1 cellular context compared by ENCODE assay signal in the genomic region with DNA sequence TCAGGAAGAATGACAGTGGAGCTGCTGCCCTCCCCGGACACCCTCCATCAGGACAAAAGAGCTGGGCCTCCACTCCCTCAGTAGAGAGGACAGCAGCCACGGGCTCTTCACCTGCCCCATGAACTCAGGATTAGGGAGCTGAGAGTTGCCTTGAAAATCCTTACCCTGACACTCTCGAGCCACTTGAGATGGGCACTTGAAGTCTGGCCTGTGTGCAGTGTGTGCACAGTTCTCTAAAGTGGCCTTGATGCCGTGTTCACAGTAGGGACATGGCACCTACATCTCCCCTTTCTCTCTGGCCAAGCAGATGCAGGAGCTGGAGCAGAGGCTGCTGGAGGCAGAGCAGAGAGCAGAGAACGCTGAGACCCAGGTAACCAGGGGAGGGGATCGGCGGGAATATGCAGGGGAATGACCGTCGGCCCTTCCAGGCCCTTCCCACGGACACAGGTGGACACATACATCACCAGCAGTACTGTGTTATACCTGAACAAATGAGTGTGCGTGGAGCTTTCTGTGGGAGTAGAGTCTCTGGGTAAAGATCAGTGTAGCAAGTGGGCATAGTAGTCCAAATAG.
TF ChIP-seq lines count a peak whose summit lies in the region.

No MANE protein-coding gene starts in this region.

TF ChIP-seq in IMR-90, 13 proteins besides CTCF, POLR2A, EP300 and RAD21:
- TF ChIP-seq, protein P1, sequence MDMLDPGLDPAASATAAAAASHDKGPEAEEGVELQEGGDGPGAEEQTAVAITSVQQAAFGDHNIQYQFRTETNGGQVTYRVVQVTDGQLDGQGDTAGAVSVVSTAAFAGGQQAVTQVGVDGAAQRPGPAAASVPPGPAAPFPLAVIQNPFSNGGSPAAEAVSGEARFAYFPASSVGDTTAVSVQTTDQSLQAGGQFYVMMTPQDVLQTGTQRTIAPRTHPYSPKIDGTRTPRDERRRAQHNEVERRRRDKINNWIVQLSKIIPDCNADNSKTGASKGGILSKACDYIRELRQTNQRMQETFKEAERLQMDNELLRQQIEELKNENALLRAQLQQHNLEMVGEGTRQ (IDR thresholded peaks at IDR 0.05; ENCODE audit: low read depth, low read length) = no peak
- TF ChIP-seq MAZ (IDR thresholded peaks at IDR 0.05; ENCODE audit: borderline replicate concordance, low read depth, low read length) (no peak), BHLHE40 (IDR thresholded peaks at IDR 0.05; ENCODE audit: low read depth, low read length) (no peak), FOS (IDR thresholded peaks at IDR 0.05; ENCODE audit: low read depth, low read length) (no peak), MAFK (IDR thresholded peaks at IDR 0.05; ENCODE audit: low read depth, low read length) (no peak), CHD1 (IDR thresholded peaks at IDR 0.05; ENCODE audit: low read depth, low read length) (no peak)
TF ChIP-seq in IMR-90: peak in this region for 0.
